In genomic region chr17:77022766-77023165, GRCh38 we compare ENCODE assay signal across 6 cellular contexts.
"Had no signal": no experiment of that assay in that cellular context is flagged by ENCODE, and none has a peak within 500 bp of the region (broad histone marks: within the 10 kb centered on the region; RNA-seq: fewer than 3 reads in every experiment).

No MANE protein-coding gene starts in this region.

- ATAC-seq: HepG2 had no signal

- DNase-seq: GOT3, H7, KBM-7 had no signal

- H3K36me3 Mint-ChIP-seq: IgD-negative memory B cell had no signal

- H3K4me1 Mint-ChIP-seq: IgD-negative memory B cell had no signal

- H3K4me3 Mint-ChIP-seq: IgD-negative memory B cell had no signal

- H3K27ac ChIP-seq: HL-60 had no signal
